In the genomic region with DNA sequence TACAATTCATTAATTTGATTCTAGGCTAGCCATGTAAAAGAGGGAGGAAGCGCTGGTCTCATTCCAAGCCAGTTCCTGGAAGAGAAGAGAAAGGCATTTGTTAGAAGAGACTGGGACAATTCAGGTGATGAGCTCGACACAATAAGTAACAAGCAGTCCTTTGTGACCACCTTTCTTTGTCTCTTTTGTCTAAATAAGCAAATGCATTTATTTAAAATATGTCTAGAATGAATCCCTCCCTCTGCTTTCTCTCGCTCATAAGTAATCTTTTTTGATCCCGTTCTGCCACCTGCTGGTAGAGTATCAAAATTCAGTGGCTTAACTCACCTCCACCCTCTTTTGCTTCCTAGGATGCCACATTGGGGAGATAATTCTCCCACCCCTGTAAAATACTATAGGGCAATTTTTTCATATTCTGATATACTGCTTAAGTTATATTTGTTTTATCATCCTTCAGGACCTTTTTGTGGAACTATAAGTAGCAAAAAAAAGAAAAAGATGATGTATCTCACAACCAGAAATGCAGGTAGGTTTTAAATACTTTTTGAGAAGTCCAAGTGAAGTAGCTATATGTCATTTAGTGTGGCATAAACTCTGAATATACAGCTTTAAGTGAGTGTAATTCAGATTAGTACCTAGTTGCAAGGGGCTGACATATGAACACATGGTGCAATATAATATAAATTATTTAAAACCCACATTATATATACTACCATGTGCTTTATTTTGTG, we compare ENCODE assay signal across 9 cellular contexts.
DNase-seq lines count a peak whose midpoint lies in the region; ATAC-seq and TF ChIP-seq lines count a peak whose summit lies in the region.
"Had no signal": no experiment of that assay in that cellular context is flagged by ENCODE, and none has a peak within 500 bp of the region (broad histone marks: within the 10 kb centered on the region; RNA-seq: fewer than 3 reads in every experiment).

No MANE protein-coding gene starts in this region.

- no peaks in the 10 kb centered on the region for H3K27me3 ChIP-seq in vagina

- H3K4me3 Mint-ChIP-seq in activated B cell treated with CpG ODN at 0.5 μM for 24 hours (no peak overlapping the region), endothelial cell (ENCODE audit: unreplicated experiment) (no peak overlapping the region), nephron (no peak overlapping the region)
- H3K4me3 Mint-ChIP-seq: activated naive CD4-positive, alpha-beta T cell treated with anti-CD3 and anti-CD28 coated beads, Interleukin-2, amount 50 U/mL, for 24 hours had no signal

- H3K4me1 ChIP-seq in vagina, result no peaks in the 10 kb centered on the region

- no peaks in the 10 kb centered on the region for H3K4me1 Mint-ChIP-seq in activated B cell treated with CpG ODN at 0.5 μM for 24 hours
- peaks cover 4% of the 10 kb centered on the region for H3K4me1 Mint-ChIP-seq in endothelial cell (ENCODE audit: unreplicated experiment)
- peaks cover 24% of the 10 kb centered on the region for H3K4me1 Mint-ChIP-seq in nephron
- H3K4me1 Mint-ChIP-seq: activated naive CD4-positive, alpha-beta T cell treated with anti-CD3 and anti-CD28 coated beads, Interleukin-2, amount 50 U/mL, for 24 hours had no signal

- ATAC-seq in activated B cell treated with CpG ODN at 0.5 μM for 24 hours (ENCODE audit: low read depth), result no peak

- no peak overlapping the region for H3K27ac ChIP-seq in vagina

- H3K9me3 Mint-ChIP-seq in activated B cell treated with CpG ODN at 0.5 μM for 24 hours (no peaks in the 10 kb centered on the region), endothelial cell (ENCODE audit: unreplicated experiment) (no peaks in the 10 kb centered on the region), nephron (no peaks in the 10 kb centered on the region)
- H3K9me3 Mint-ChIP-seq: activated naive CD4-positive, alpha-beta T cell treated with anti-CD3 and anti-CD28 coated beads, Interleukin-2, amount 50 U/mL, for 24 hours had no signal

- H3K4me3 ChIP-seq in HFF-Myc (replicated peaks; ENCODE audit: low read depth, low read length) (no peak overlapping the region), vagina (no peak overlapping the region)

- H3K27ac Mint-ChIP-seq in activated B cell treated with CpG ODN at 0.5 μM for 24 hours (no peak overlapping the region), endothelial cell (ENCODE audit: unreplicated experiment) (no peak overlapping the region), nephron (no peak overlapping the region)
- H3K27ac Mint-ChIP-seq: activated naive CD4-positive, alpha-beta T cell treated with anti-CD3 and anti-CD28 coated beads, Interleukin-2, amount 50 U/mL, for 24 hours had no signal

- H3K36me3 ChIP-seq in vagina, result no peaks in the 10 kb centered on the region

- H3K9me3 ChIP-seq in vagina, result no peaks in the 10 kb centered on the region

- CTCF ChIA-PET in activated B cell treated with CpG ODN at 0.5 μM for 24 hours (lab: Charles Lee), result interaction anchor here (0.6 to 3.6 kb wide), 15 partner anchors 10 to 1118 kb away, joined by 3 to 19 read pairs (median 4); no protein-coding TSS in a partner anchor

- POLR2A ChIA-PET in activated B cell treated with CpG ODN at 0.5 μM for 24 hours (lab: Charles Lee), result no interaction called here

- no peak for TF ChIP-seq POLR2A in vagina (IDR thresholded peaks at IDR 0.05)

- H3K36me3 Mint-ChIP-seq in activated B cell treated with CpG ODN at 0.5 μM for 24 hours (ENCODE audit: low read depth) (peaks cover 16% of the 10 kb centered on the region), endothelial cell (ENCODE audit: low read depth, unreplicated experiment) (no peaks in the 10 kb centered on the region), nephron (ENCODE audit: low read depth) (peaks cover 4% of the 10 kb centered on the region)

- H3K27me3 Mint-ChIP-seq in activated B cell treated with CpG ODN at 0.5 μM for 24 hours (no peaks in the 10 kb centered on the region), endothelial cell (ENCODE audit: unreplicated experiment) (no peaks in the 10 kb centered on the region), nephron (ENCODE audit: low read depth) (no peaks in the 10 kb centered on the region)
- H3K27me3 Mint-ChIP-seq: activated naive CD4-positive, alpha-beta T cell treated with anti-CD3 and anti-CD28 coated beads, Interleukin-2, amount 50 U/mL, for 24 hours had no signal

- intact Hi-C loops in activated B cell treated with CpG ODN at 0.5 μM for 24 hours (cut with micrococcal nuclease), result loop anchor here (1.0 to 5.0 kb wide), 8 partner anchors 89 to 1119 kb away; a partner anchor contains a TSS
- intact Hi-C loops in vagina (cut with DNase I), result no loop called here

- TF ChIP-seq CTCF in HFF-Myc (IDR thresholded peaks at IDR 0.05; ENCODE audit: low read depth, low read length, missing control alignments) (peak; percentile 64), activated B cell treated with CpG ODN at 0.5 μM for 24 hours (IDR thresholded peaks at IDR 0.05) (peak; percentile 89), endothelial cell (IDR thresholded peaks at IDR 0.05; ENCODE audit: unreplicated experiment) (peak; percentile 84), nephron (IDR thresholded peaks at IDR 0.05; ENCODE audit: unreplicated experiment in 3 of 3) (peak; percentile 74 to 79 (median 78)), vagina (IDR thresholded peaks at IDR 0.05) (peak; percentile 38 to 50 (median 43))

- DNase-seq in DMS53 treated with DMSO at 0.1 percent for 48 hours (lab: John Stamatoyannopoulos, UW; ENCODE audit: unreplicated experiment), result peak; percentile 77
- DNase-seq in HFF-Myc (ENCODE audit: extremely low read depth, low read depth), result peak; percentile 22
- peak; percentile 32 for DNase-seq in NCI-H2227 (lab: John Stamatoyannopoulos, UW; ENCODE audit: unreplicated experiment)
- no peak for DNase-seq in activated B cell treated with CpG ODN at 0.5 μM for 24 hours
- DNase-seq in endothelial cell (ENCODE audit: low spot score), result peak; percentile 53
- DNase-seq in vagina (ENCODE audit: extremely low spot score in 2 of 2), result no peak
- no peak for DNase-seq in middle frontal gyrus (ENCODE audit: extremely low spot score, low spot score)

Comparison
In these comparisons a context has a peak if more than half of its experiments do, and no peak if none do; other contexts are left out.
1. DNase-seq: peak in DMS53 treated with DMSO at 0.1 percent for 48 hours (single experiment), HFF-Myc (single experiment), NCI-H2227 (single experiment) and endothelial cell (single experiment); none in activated B cell treated with CpG ODN at 0.5 μM for 24 hours (single experiment), vagina (0 of 2) and middle frontal gyrus (single experiment).
2. Peak in every context shown above with its lines, with median percentiles within 50 percentile points of each other: CTCF ChIP-seq.